ENCODE assay signal across 9 cellular contexts in the genomic region with DNA sequence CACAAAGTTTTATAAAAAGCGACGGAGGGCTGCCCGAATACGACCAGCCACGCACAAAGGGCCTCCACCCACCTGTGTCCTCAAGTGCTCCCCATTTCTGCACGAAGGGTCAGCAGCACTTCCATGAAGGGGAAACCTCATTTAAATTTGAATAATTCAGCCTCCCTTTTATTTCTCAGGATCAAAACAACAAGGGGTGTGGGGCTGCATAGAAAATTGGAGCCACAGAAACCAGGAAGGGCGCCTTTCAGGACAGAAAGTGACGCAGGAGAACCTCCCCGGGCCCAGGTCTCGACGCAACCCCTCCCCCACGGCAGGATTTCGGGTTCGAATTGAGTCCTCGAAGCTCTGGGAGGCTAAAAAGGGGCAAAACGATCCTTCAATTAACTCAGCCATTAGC. TPM values are rescaled to one million over a fixed set of nuclear protein-coding genes. Genes with fewer than 3 reads are reported as not detected.
DNase-seq lines count a peak whose midpoint lies in the region; TF ChIP-seq lines count a peak whose summit lies in the region.
"Had no signal": no experiment of that assay in that cellular context is flagged by ENCODE, and none has a peak within 500 bp of the region (broad histone marks: within the 10 kb centered on the region; RNA-seq: fewer than 3 reads in every experiment).

No MANE protein-coding gene starts in this region.

- H3K27me3 Mint-ChIP-seq in T-helper 2 cell treated with Interferon-gamma antibody and Interleukin-4, amounts not matched to agents 5 μg/mL and 100 μg/mL, for 36 hours (ENCODE audit: low read depth) = peaks cover 36% of the 10 kb centered on the region

- H3K9me3 Mint-ChIP-seq in T-helper 2 cell treated with Interferon-gamma antibody and Interleukin-4, amounts not matched to agents 5 μg/mL and 100 μg/mL, for 36 hours = no peaks in the 10 kb centered on the region

- no peaks in the 10 kb centered on the region for H3K9me3 ChIP-seq in breast epithelium
- H3K9me3 ChIP-seq in tibial nerve = no peaks in the 10 kb centered on the region

- TF ChIP-seq EP300 in tibial nerve (IDR thresholded peaks at IDR 0.05) = peak in 1 of 2 donors; percentile 42

- intact Hi-C loops in breast epithelium (cut with DNase I; ENCODE audit: low total_unique reads) = no loop called here

- peak overlapping the region; percentile 39 for H3K4me3 Mint-ChIP-seq in T-helper 2 cell treated with Interferon-gamma antibody and Interleukin-4, amounts not matched to agents 5 μg/mL and 100 μg/mL, for 36 hours

- peaks cover 11 to 25% of the 10 kb centered on the region in 2 donors for H3K4me1 ChIP-seq in breast epithelium
- H3K4me1 ChIP-seq in tibial nerve = peaks cover 0 to 85% (median 24%) of the 10 kb centered on the region in 4 donors

- H3K27ac Mint-ChIP-seq in T-helper 2 cell treated with Interferon-gamma antibody and Interleukin-4, amounts not matched to agents 5 μg/mL and 100 μg/mL, for 36 hours = no peak overlapping the region

- TF ChIP-seq POLR2A in breast epithelium (IDR thresholded peaks at IDR 0.05) = no peak
- TF ChIP-seq POLR2A in tibial nerve (IDR thresholded peaks at IDR 0.05) = no peak

- H3K36me3 ChIP-seq in breast epithelium (no peaks in the 10 kb centered on the region), tibial nerve (no peaks in the 10 kb centered on the region)

- H3K4me1 Mint-ChIP-seq in T-helper 2 cell treated with Interferon-gamma antibody and Interleukin-4, amounts not matched to agents 5 μg/mL and 100 μg/mL, for 36 hours (ENCODE audit: low read depth) = peaks cover 4% of the 10 kb centered on the region

- H3K4me3 ChIP-seq in breast epithelium = peak overlapping the region; percentile 43 to 76 (median 59)
- H3K4me3 ChIP-seq in tibial nerve = peak overlapping the region in 3 of 4 donors; percentile 34 to 54 (median 47)

- no peaks in the 10 kb centered on the region for H3K36me3 Mint-ChIP-seq in T-helper 2 cell treated with Interferon-gamma antibody and Interleukin-4, amounts not matched to agents 5 μg/mL and 100 μg/mL, for 36 hours (ENCODE audit: low read depth)

- H3K27me3 ChIP-seq in breast epithelium (peaks cover 0 to 2% of the 10 kb centered on the region in 2 donors), tibial nerve (peaks cover 3 to 83% of the 10 kb centered on the region in 2 donors)

- peak overlapping the region; percentile 2 to 53 for H3K27ac ChIP-seq in breast epithelium
- peak overlapping the region in 3 of 4 donors; percentile 17 to 72 (median 36) for H3K27ac ChIP-seq in tibial nerve

- 30 to 36% methylated on average over 16 of the region's 16 CpGs for WGBS in tibial nerve, 2 donors

- TF ChIP-seq CTCF in breast epithelium (IDR thresholded peaks at IDR 0.05) (no peak), tibial nerve (IDR thresholded peaks at IDR 0.05) (no peak)

- DNase-seq in T-helper 2 cell treated with Interferon-gamma antibody and Interleukin-4, amounts not matched to agents 5 μg/mL and 100 μg/mL, for 36 hours (ENCODE audit: low spot score) = no peak
- DNase-seq in T-helper 2 cell (no peak), breast epithelium (ENCODE audit: low spot score in 2 of 2) (no peak), medulla oblongata (ENCODE audit: extremely low spot score) (peak; percentile 47), tibial nerve (ENCODE audit: low spot score in 2 of 2) (no peak), SIG-M5 (lab: John Stamatoyannopoulos, UW) (no peak), H4 (ENCODE audit: low spot score) (no peak), AG20443 (ENCODE audit: low spot score) (no peak)

RNA-seq across cellular contexts. Expression of gene NRARP, which starts 2.1 kb away (rescaled TPM):
- total RNA-seq in breast epithelium (1 to 10 TPM; 2.1 to 6.9 (median 3.5) TPM), tibial nerve (10 to 100 TPM in 1 of 4 donors, 1 to 10 TPM in 3; 3.1 to 13.5 (median 3.9) TPM)
- total RNA-seq in H4 (2014; rRNA removed; shearing (Covaris generic)) = 0.37 TPM in 1 of 2 replicates, not detected in the other

RNA-seq across cellular contexts. Expression of gene TOR4A, which starts 22.4 kb away (rescaled TPM):
- 1 to 10 TPM; 2.9 to 5.4 (median 3.7) TPM for total RNA-seq in breast epithelium
- 10 to 100 TPM in 1 of 4 donors, 1 to 10 TPM in 3; 3.3 to 11.4 (median 4.3) TPM for total RNA-seq in tibial nerve
- total RNA-seq in H4 (2014; rRNA removed; shearing (Covaris generic)) = 0.37 and 1.3 TPM in 2 replicates

RNA-seq across cellular contexts. Expression of gene NELFB, which starts 44.8 kb away (rescaled TPM):
- total RNA-seq in breast epithelium (10 to 100 TPM; 32.6 to 39.2 (median 38.7) TPM), tibial nerve (10 to 100 TPM; 29.7 to 52.0 (median 38.7) TPM)
- 29.5 and 33.0 TPM in 2 replicates for total RNA-seq in H4 (2014; rRNA removed; shearing (Covaris generic))

RNA-seq across cellular contexts. Expression of gene STPG3, which starts 48.9 kb away (rescaled TPM):
- total RNA-seq in breast epithelium = not detected
- not detected for total RNA-seq in tibial nerve
- not detected in 2 replicates for total RNA-seq in H4 (2014; rRNA removed; shearing (Covaris generic))
- total RNA-seq: RPMI7951 had no signal

RNA-seq across cellular contexts. Expression of gene TUBB4B, which starts 58.9 kb away (rescaled TPM):
- 100 to 1,000 TPM; 112 to 188 (median 183) TPM for total RNA-seq in breast epithelium
- total RNA-seq in tibial nerve = 100 to 1,000 TPM; 102 to 190 (median 161) TPM
- 164 and 180 TPM in 2 replicates for total RNA-seq in H4 (2014; rRNA removed; shearing (Covaris generic))
